Comparison of ENCODE assay signal across 9 cellular contexts in genomic region chrX:10126834-10127233, GRCh38.
"Had no signal": no experiment of that assay in that cellular context is flagged by ENCODE, and none has a peak within 500 bp of the region (broad histone marks: within the 10 kb centered on the region; RNA-seq: fewer than 3 reads in every experiment).

No MANE protein-coding gene starts in this region.

- DNase-seq: GM23248, GOT3, H7, HFFc6, IMR-90 had no signal

- H3K4me3 ChIP-seq: GM23248, HAP-1, K562 had no signal

- H3K4me1 ChIP-seq: HAP-1 had no signal

- H3K27ac Mint-ChIP-seq: HFFc6 had no signal

- ATAC-seq: HCT116, K562 had no signal

- H3K9ac ChIP-seq: GM23248 had no signal

- H3K27ac ChIP-seq: GM23248 had no signal

- H2AFZ ChIP-seq: GM23248 had no signal

- H3K36me3 ChIP-seq: HAP-1 had no signal

- H3K9me3 ChIP-seq: HAP-1 had no signal

- H3K4me3 Mint-ChIP-seq: HFFc6 had no signal

- FAIRE-seq: HTR-8/SVneo, K562 had no signal
